In genomic region chr3:81643721-81644120, GRCh38 we compare ENCODE assay signal across 8 cellular contexts.
DNase-seq lines count a peak whose midpoint lies in the region; ATAC-seq, FAIRE-seq and TF ChIP-seq lines count a peak whose summit lies in the region.

No MANE protein-coding gene starts in this region.

- no peak overlapping the region for H3K4ac ChIP-seq in IMR-90 (ENCODE audit: low read depth, low read length)

- no peak overlapping the region for H2BK15ac ChIP-seq in IMR-90 (ENCODE audit: low read depth, low read length)

- H3K9ac ChIP-seq in IMR-90 (ENCODE audit: low read depth, low read length) (no peak overlapping the region), adipocyte (ENCODE audit: low read length) (no peak overlapping the region), kidney (ENCODE audit: low read length in 2 of 2) (no peak overlapping the region)

- H3K14ac ChIP-seq in IMR-90 (replicated peaks; ENCODE audit: low read depth, low read length), result no peak overlapping the region

- H4K8ac ChIP-seq in IMR-90 (ENCODE audit: low read depth in 2 of 2, low read length in 2 of 2), result no peak overlapping the region

- H3K9me3 ChIP-seq in IMR-90 (ENCODE audit: control insufficient read depth, insufficient read depth, low read length), result no peaks in the 10 kb centered on the region
- H3K9me3 ChIP-seq in adipocyte (ENCODE audit: control insufficient read depth, low read length), result no peaks in the 10 kb centered on the region
- no peaks in the 10 kb centered on the region for H3K9me3 ChIP-seq in kidney (ENCODE audit: control insufficient read depth in 1 of 2, low read length in 2 of 2)

- dilution Hi-C loops in IMR-90 (cut with HindIII; ENCODE audit: low sequenced_read_pairs, unreplicated experiment), result no loop called here

- H3K36me3 ChIP-seq in IMR-90 (ENCODE audit: control insufficient read depth, insufficient read depth, low read length) (peaks cover 3% of the 10 kb centered on the region; the same call in 1 of the 2 replicates), adipocyte (ENCODE audit: control insufficient read depth, insufficient read depth, low read length, severe bottlenecking) (peaks cover 88% of the 10 kb centered on the region), kidney (ENCODE audit: control insufficient read depth in 1 of 2, insufficient read depth in 2 of 2, low read length in 2 of 2) (no peaks in the 10 kb centered on the region)

- H3K23ac ChIP-seq in IMR-90 (ENCODE audit: low read depth, low read length), result no peak overlapping the region

- peaks cover 0 to 10% of the 10 kb centered on the region in 2 experiments for H3K79me1 ChIP-seq in IMR-90 (ENCODE audit: low read depth in 1 of 2, low read length in 2 of 2)

- no peaks in the 10 kb centered on the region for H3K9me1 ChIP-seq in IMR-90 (ENCODE audit: insufficient read depth, low read length)

- H3K4me2 ChIP-seq in IMR-90 (ENCODE audit: low read depth, low read length), result no peak overlapping the region

- H3K27ac ChIP-seq in IMR-90 (ENCODE audit: insufficient read depth, low read length) (no peak overlapping the region), kidney (ENCODE audit: low read depth in 2 of 2, low read length in 2 of 2) (no peak overlapping the region)

- DNase-seq in Ammon's horn (ENCODE audit: low spot score) (peak; percentile 31), IMR-90 (peak; percentile 45), adipocyte (ENCODE audit: low read depth) (peak; percentile 19), kidney (no peak), DMS153 treated with DMSO at 0.1 percent for 48 hours (lab: John Stamatoyannopoulos, UW; ENCODE audit: unreplicated experiment) (no peak), GM12892 (ENCODE audit: insufficient read length) (no peak)
- DNase-seq in effector CD8-positive, alpha-beta T cell (lab: John Stamatoyannopoulos, UW), result no peak

- TF ChIP-seq CTCF in IMR-90 (conservative IDR thresholded peaks at IDR 0.05; ENCODE audit: low read depth, low read length), result peak; percentile 47
- TF ChIP-seq CTCF in kidney (IDR thresholded peaks at IDR 0.05; ENCODE audit: borderline replicate concordance, extremely low read depth, insufficient read depth), result peak; percentile 9

- H3K18ac ChIP-seq in IMR-90 (ENCODE audit: low read depth, low read length), result no peak overlapping the region

- no peak overlapping the region for H2BK20ac ChIP-seq in IMR-90 (ENCODE audit: low read depth, low read length)

- intact Hi-C loops in IMR-90 (cut with micrococcal nuclease), result loop anchor here (1.0 to 2.0 kb wide), 3 partner anchors 61 to 223 kb away; no protein-coding TSS in a partner anchor
- intact Hi-C loops in kidney (cut with DNase I), result no loop called here

- H3K4me3 ChIP-seq in IMR-90 (ENCODE audit: insufficient read depth, low read depth, low read length), result no peak overlapping the region
- no peak overlapping the region for H3K4me3 ChIP-seq in adipocyte (ENCODE audit: low read length)
- H3K4me3 ChIP-seq in kidney (ENCODE audit: low read length in 2 of 2), result no peak overlapping the region

- CTCF ChIA-PET in IMR-90 (lab: Yijun Ruan, JAX), result interaction anchor here (0.6 to 1.5 kb wide), 4 partner anchors 14 to 225 kb away, joined by 3 to 9 read pairs (median 4); no protein-coding TSS in a partner anchor

- in situ Hi-C loops in IMR-90 (cut with MboI; ENCODE audit: low sequenced_read_pairs), result no loop called here

- ATAC-seq in IMR-90 (ENCODE audit: low read depth) (peak; percentile 79), HG02870 (IDR thresholded peaks at IDR 0.05; ENCODE audit: unreplicated experiment) (no peak)

- H4K20me1 ChIP-seq in IMR-90 (ENCODE audit: insufficient read depth, low read length), result no peaks in the 10 kb centered on the region

- H3K27me3 ChIP-seq in IMR-90 (ENCODE audit: control insufficient read depth, insufficient read depth, low read length) (no peaks in the 10 kb centered on the region), adipocyte (replicated peaks; ENCODE audit: control insufficient read depth, insufficient read depth, low read length) (no peaks in the 10 kb centered on the region)

- FAIRE-seq in kidney (lab: Jason Lieb, UNC) (no peak), GM12892 (lab: Jason Lieb, UNC) (no peak)

- no peak overlapping the region for H4K5ac ChIP-seq in IMR-90 (ENCODE audit: low read depth, low read length)

- no peak overlapping the region for H2BK120ac ChIP-seq in IMR-90 (ENCODE audit: low read depth, low read length)

- POLR2A ChIA-PET in IMR-90 (lab: Charles Lee; ENCODE audit: unreplicated experiment), result no interaction called here

- no peak overlapping the region for H2AK5ac ChIP-seq in IMR-90 (ENCODE audit: low read depth, low read length)

- no TSS peak for BruUV-seq in IMR-90 (replicated peaks; lab: Mats Ljungman, UMichigan)

- no peak overlapping the region for H2AFZ ChIP-seq in IMR-90 (replicated peaks; ENCODE audit: low read length, poor library complexity)

- WGBS in IMR-90 (ENCODE audit: extremely low coverage in 2 of 2, insufficient read length in 1 of 2), 2 experiments, result 64% methylated on average over 1 of the region's 2 CpGs; no CpG with 5 or more reads in 1 of the 2 experiments

- H4K91ac ChIP-seq in IMR-90 (ENCODE audit: insufficient read depth, low read depth, low read length), result no peak overlapping the region

- TF ChIP-seq POLR2A in IMR-90 (IDR thresholded peaks at IDR 0.05; ENCODE audit: low read depth, low read length) (no peak), GM12892 (IDR thresholded peaks at IDR 0.05; ENCODE audit: low read depth, low read length) (no peak)

- TF ChIP-seq RAD21 in IMR-90 (IDR thresholded peaks at IDR 0.05; ENCODE audit: low read length), result peak; percentile 52

- H3K56ac ChIP-seq in IMR-90 (ENCODE audit: extremely low read depth, insufficient read depth, low read length), result no peak overlapping the region

- H2AK9ac ChIP-seq in IMR-90 (replicated peaks; ENCODE audit: low read depth, low read length, poor library complexity), result no peak overlapping the region

- no peak overlapping the region for H2BK5ac ChIP-seq in IMR-90 (ENCODE audit: low read depth, low read length, poor library complexity, severe bottlenecking)

- H3K4me1 ChIP-seq in IMR-90 (ENCODE audit: control insufficient read depth, insufficient read depth, low read length), result no peaks in the 10 kb centered on the region
- H3K4me1 ChIP-seq in adipocyte (ENCODE audit: control insufficient read depth, insufficient read depth, low read length), result no peaks in the 10 kb centered on the region
- no peaks in the 10 kb centered on the region for H3K4me1 ChIP-seq in kidney (ENCODE audit: control insufficient read depth in 1 of 2, insufficient read depth in 1 of 2, low read depth in 1 of 2, low read length in 2 of 2)

TF ChIP-seq in IMR-90, 13 proteins besides CTCF, POLR2A, EP300 and RAD21:
- TF ChIP-seq SMC3 (IDR thresholded peaks at IDR 0.05; ENCODE audit: low read depth, low read length), result 0 out of 2 replicates have a peak, but pooled peaks have one; percentile 18
- TF ChIP-seq ELK1 (IDR thresholded peaks at IDR 0.05; ENCODE audit: borderline replicate concordance, low read depth, low read length), result no peak
- no peak for TF ChIP-seq NFE2L2 (IDR thresholded peaks at IDR 0.05; ENCODE audit: low read depth, low read length)
- no peak for TF ChIP-seq USF2 (IDR thresholded peaks at IDR 0.05; ENCODE audit: low read depth, low read length)
TF ChIP-seq in IMR-90: peak in this region for 1.

Comparison
In these comparisons a context has a peak if more than half of its experiments do, and no peak if none do; other contexts are left out.
1. DNase-seq: peak in Ammon's horn (single experiment), IMR-90 (single experiment) and adipocyte (single experiment); none in kidney (single experiment), effector CD8-positive, alpha-beta T cell (single experiment), DMS153 treated with DMSO at 0.1 percent for 48 hours (single experiment) and GM12892 (single experiment).